In genomic region chr19:39430675-39431593, GRCh38 we compare ENCODE assay signal across 8 cellular contexts. TPM values are rescaled to one million over a fixed set of nuclear protein-coding genes. Genes with fewer than 3 reads are reported as not detected.
DNase-seq lines count a peak whose midpoint lies in the region; ATAC-seq and TF ChIP-seq lines count a peak whose summit lies in the region.

No MANE protein-coding gene starts in this region.

- peak in 1 of 2 donors; percentile 48 for DNase-seq in heart right ventricle
- DNase-seq in left ventricle myocardium superior, result no peak
- DNase-seq in NCI-H460 (ENCODE audit: extremely low read depth, low read depth), result peak; percentile 96
- DNase-seq in activated CD4-positive, alpha-beta memory T cell treated with anti-CD3 and anti-CD28 coated beads, Interleukin-2, amount 10 ng/mL, durations not matched to agents 7 days and 5 days, result peak; percentile 86
- DNase-seq in fibroblast of lung (ENCODE audit: low read depth in 2 of 2), result peak; percentile 99 to 100
- no peak for DNase-seq in sigmoid colon

- intact Hi-C loops in heart right ventricle (cut with DNase I) (no loop called here), left ventricle myocardium superior (cut with micrococcal nuclease) (no loop called here), sigmoid colon (cut with DNase I) (loop anchor here (5.0 to 10.0 kb wide), 2 partner anchors 89 to 306 kb away; partner anchors contain the start of genes PAK4 and SAMD4B)

- WGBS in heart right ventricle, 2 donors, result 63 to 65% methylated on average over 25 of the region's 25 CpGs
- WGBS in sigmoid colon, 2 donors, result 59 to 61% methylated on average over 25 of the region's 25 CpGs

- H3K4me2 ChIP-seq in fibroblast of lung (ENCODE audit: extremely low read depth, insufficient read depth, low read length), result no peak overlapping the region

- peak overlapping the region; percentile 61 for H3K4me3 Mint-ChIP-seq in activated CD4-positive, alpha-beta memory T cell treated with anti-CD3 and anti-CD28 coated beads, Interleukin-2, amount 10 ng/mL, durations not matched to agents 7 days and 5 days

- ATAC-seq in heart right ventricle (peak in 6 of 8 donors; percentile 7 to 65 (median 26)), left ventricle myocardium superior (no peak), HG03565 (IDR thresholded peaks at IDR 0.05; ENCODE audit: unreplicated experiment) (no peak), HG03342 (IDR thresholded peaks at IDR 0.05; ENCODE audit: unreplicated experiment) (no peak)

- no peaks in the 10 kb centered on the region for H3K9me3 Mint-ChIP-seq in activated CD4-positive, alpha-beta memory T cell treated with anti-CD3 and anti-CD28 coated beads, Interleukin-2, amount 10 ng/mL, durations not matched to agents 7 days and 5 days

- H3K27ac Mint-ChIP-seq in activated CD4-positive, alpha-beta memory T cell treated with anti-CD3 and anti-CD28 coated beads, Interleukin-2, amount 10 ng/mL, durations not matched to agents 7 days and 5 days, result peak overlapping the region; percentile 97

- no peaks in the 10 kb centered on the region for H3K27me3 Mint-ChIP-seq in activated CD4-positive, alpha-beta memory T cell treated with anti-CD3 and anti-CD28 coated beads, Interleukin-2, amount 10 ng/mL, durations not matched to agents 7 days and 5 days

- H3K27me3 ChIP-seq in heart right ventricle (no peaks in the 10 kb centered on the region), fibroblast of lung (ENCODE audit: control insufficient read depth, insufficient read depth, low read length) (no peaks in the 10 kb centered on the region), sigmoid colon (no peaks in the 10 kb centered on the region)

- peaks cover 55% of the 10 kb centered on the region for H3K4me1 Mint-ChIP-seq in activated CD4-positive, alpha-beta memory T cell treated with anti-CD3 and anti-CD28 coated beads, Interleukin-2, amount 10 ng/mL, durations not matched to agents 7 days and 5 days

- H3K27ac ChIP-seq in heart right ventricle (peak overlapping the region in 9 of 10 donors; percentile 38 to 97 (median 78)), fibroblast of lung (ENCODE audit: insufficient read depth, low read length) (peak overlapping the region; percentile 44), sigmoid colon (peak overlapping the region; percentile 61 to 91 (median 78))

- no peak overlapping the region for H3K9ac ChIP-seq in fibroblast of lung (ENCODE audit: insufficient read depth, low read length)

- no peaks in the 10 kb centered on the region for H4K20me1 ChIP-seq in fibroblast of lung (ENCODE audit: control insufficient read depth, extremely low read depth, insufficient read depth, low read length)

- H3K36me3 ChIP-seq in heart right ventricle, result peaks cover 0 to 34% (median 26%) of the 10 kb centered on the region in 9 donors
- H3K36me3 ChIP-seq in fibroblast of lung (ENCODE audit: control insufficient read depth, insufficient read depth, low read length), result peaks cover 14% of the 10 kb centered on the region
- peaks cover 17 to 32% (median 29%) of the 10 kb centered on the region in 4 donors for H3K36me3 ChIP-seq in sigmoid colon

- peaks cover 19 to 59% (median 41%) of the 10 kb centered on the region in 9 donors for H3K4me1 ChIP-seq in heart right ventricle
- peaks cover 23% of the 10 kb centered on the region for H3K4me1 ChIP-seq in fibroblast of lung (ENCODE audit: control insufficient read depth, extremely low read depth, insufficient read depth, low read length)
- peaks cover 0 to 51% (median 43%) of the 10 kb centered on the region in 4 donors for H3K4me1 ChIP-seq in sigmoid colon

- no peak overlapping the region for H2AFZ ChIP-seq in fibroblast of lung (ENCODE audit: low read length)

- TF ChIP-seq EP300 in sigmoid colon (IDR thresholded peaks at IDR 0.05), result peak in 2 of 4 donors; percentile 56 to 67

- no peak for TF ChIP-seq POLR2A in sigmoid colon (IDR thresholded peaks at IDR 0.05)

- H3K4me3 ChIP-seq in heart right ventricle (peak overlapping the region in 4 of 10 donors; percentile 16 to 25 (median 18)), fibroblast of lung (replicated peaks in 1 of 4; ENCODE audit: control extremely low read depth in 1 of 4, insufficient read depth in 1 of 4, low read depth in 3 of 4, low read length in 4 of 4) (no peak overlapping the region), sigmoid colon (peak overlapping the region in 1 of 4 donors; percentile 3)

- peaks cover 46% of the 10 kb centered on the region for H3K36me3 Mint-ChIP-seq in activated CD4-positive, alpha-beta memory T cell treated with anti-CD3 and anti-CD28 coated beads, Interleukin-2, amount 10 ng/mL, durations not matched to agents 7 days and 5 days (ENCODE audit: low read depth)

- POLR2A ChIA-PET in activated CD4-positive, alpha-beta memory T cell treated with anti-CD3 and anti-CD28 coated beads, Interleukin-2, amount 10 ng/mL, durations not matched to agents 7 days and 5 days (lab: Charles Lee), result interaction anchor here (1.2 to 6.8 kb wide), 3 partner anchors 14 to 90 kb away, joined by 3 to 157 read pairs (median 5); partner anchors contain the start of genes SUPT5H and ZFP36

- H3K79me2 ChIP-seq in fibroblast of lung (ENCODE audit: control insufficient read depth, insufficient read depth, low read length), result peaks cover 29% of the 10 kb centered on the region

- TF ChIP-seq CTCF in heart right ventricle (IDR thresholded peaks at IDR 0.05), result no peak
- no peak for TF ChIP-seq CTCF in fibroblast of lung (conservative IDR thresholded peaks at IDR 0.05 in 1 of 2, IDR thresholded peaks at IDR 0.05 in 1 of 2; ENCODE audit: low read depth in 1 of 2, low read length in 2 of 2)
- TF ChIP-seq CTCF in sigmoid colon (IDR thresholded peaks at IDR 0.05), result no peak

- H3K9me3 ChIP-seq in heart right ventricle (no peaks in the 10 kb centered on the region), fibroblast of lung (ENCODE audit: control insufficient read depth, insufficient read depth, low read depth, low read length) (no peaks in the 10 kb centered on the region), sigmoid colon (no peaks in the 10 kb centered on the region)

- CTCF ChIA-PET in activated CD4-positive, alpha-beta memory T cell treated with anti-CD3 and anti-CD28 coated beads, Interleukin-2, amount 10 ng/mL, durations not matched to agents 7 days and 5 days (lab: Charles Lee), result no interaction called here

RNA-seq across cellular contexts. Expression of gene RPS16, which starts 4.8 kb away (rescaled TPM):
- total RNA-seq in heart right ventricle (1,000 to 10,000 TPM in 7 of 10 donors, 100 to 1,000 TPM in 3; 936 to 1,726 (median 1,424) TPM), left ventricle myocardium superior (1,154 TPM), fibroblast of lung (149 and 271 TPM in 2 replicates), sigmoid colon (1,000 to 10,000 TPM; 1,648 to 4,043 (median 3,423) TPM)
- polyA plus RNA-seq in heart right ventricle (1,000 to 10,000 TPM in 1 of 2 donors, 100 to 1,000 TPM in 1; 974 to 3,280 TPM), fibroblast of lung (1,704 and 1,950 TPM in 2 replicates), sigmoid colon (1,000 to 10,000 TPM; 2,119 to 4,564 (median 2,918) TPM)
- 541 and 944 TPM in 2 replicates for total RNA-seq in NCI-H460 (2014; rRNA removed; shearing (Covaris generic))
- 43.3 and 118 TPM in 2 replicates for polyA plus RNA-seq in NCI-H460 (2014; cell fraction: nucleus; rRNA removed)
- 1,000 to 10,000 TPM; 2,238 to 2,243 TPM for total RNA-seq in activated CD4-positive, alpha-beta memory T cell treated with anti-CD3 and anti-CD28 coated beads, Interleukin-2, amount 10 ng/mL, durations not matched to agents 7 days and 5 days
- 3,009 and 3,161 TPM in 2 replicates for polyA plus RNA-seq in fibroblast of lung (2012)
- polyA minus RNA-seq in fibroblast of lung (ENCODE audit: low replicate concordance), result 1,774 and 1,797 TPM in 2 replicates

RNA-seq across cellular contexts. Expression of gene SUPT5H, which starts 14.4 kb away (rescaled TPM):
- 10 to 100 TPM; 65.0 to 96.6 (median 84.3) TPM for total RNA-seq in heart right ventricle
- polyA plus RNA-seq in heart right ventricle, result 100 to 1,000 TPM in 1 of 2 donors, 10 to 100 TPM in 1; 56.2 to 149 TPM
- 85.8 TPM for total RNA-seq in left ventricle myocardium superior
- 42.3 and 48.4 TPM in 2 replicates for total RNA-seq in NCI-H460 (2014; rRNA removed; shearing (Covaris generic))
- polyA plus RNA-seq in NCI-H460 (2014; cell fraction: nucleus; rRNA removed), result 77.1 and 211 TPM in 2 replicates
- 100 to 1,000 TPM; 153 to 159 TPM for total RNA-seq in activated CD4-positive, alpha-beta memory T cell treated with anti-CD3 and anti-CD28 coated beads, Interleukin-2, amount 10 ng/mL, durations not matched to agents 7 days and 5 days
- total RNA-seq in fibroblast of lung, result 46.0 and 50.2 TPM in 2 replicates
- 77.8 and 87.2 TPM in 2 replicates for polyA plus RNA-seq in fibroblast of lung
- polyA plus RNA-seq in fibroblast of lung (2012), result 98.2 and 109 TPM in 2 replicates
- polyA minus RNA-seq in fibroblast of lung (ENCODE audit: low replicate concordance), result 126 and 137 TPM in 2 replicates
- total RNA-seq in sigmoid colon, result 100 to 1,000 TPM in 2 of 4 donors, 10 to 100 TPM in 2; 72.1 to 104 (median 89.1) TPM
- 100 to 1,000 TPM in 1 of 3 donors, 10 to 100 TPM in 2; 52.3 to 112 (median 67.5) TPM for polyA plus RNA-seq in sigmoid colon

RNA-seq across cellular contexts. Expression of gene PLEKHG2, which starts 18.5 kb away (rescaled TPM):
- total RNA-seq in heart right ventricle, result 10 to 100 TPM in 9 of 10 donors, 1 to 10 TPM in 1; 8.3 to 23.1 (median 15.1) TPM
- polyA plus RNA-seq in heart right ventricle, result 10 to 100 TPM in 1 of 2 donors, 1 to 10 TPM in 1; 6.9 to 22.7 TPM
- total RNA-seq in left ventricle myocardium superior, result 11.6 TPM
- total RNA-seq in NCI-H460 (2014; rRNA removed; shearing (Covaris generic)), result 16.7 and 18.0 TPM in 2 replicates
- 43.7 and 67.1 TPM in 2 replicates for polyA plus RNA-seq in NCI-H460 (2014; cell fraction: nucleus; rRNA removed)
- 10 to 100 TPM; 82.4 to 93.0 TPM for total RNA-seq in activated CD4-positive, alpha-beta memory T cell treated with anti-CD3 and anti-CD28 coated beads, Interleukin-2, amount 10 ng/mL, durations not matched to agents 7 days and 5 days
- 12.1 and 13.7 TPM in 2 replicates for total RNA-seq in fibroblast of lung
- polyA plus RNA-seq in fibroblast of lung, result 10.1 and 13.1 TPM in 2 replicates
- polyA plus RNA-seq in fibroblast of lung (2012), result 22.6 and 39.1 TPM in 2 replicates
- 65.6 and 475 TPM in 2 replicates for polyA minus RNA-seq in fibroblast of lung (ENCODE audit: low replicate concordance)
- 10 to 100 TPM in 3 of 4 donors, 1 to 10 TPM in 1; 8.2 to 28.8 (median 12.5) TPM for total RNA-seq in sigmoid colon
- 10 to 100 TPM in 1 of 3 donors, under 1 TPM in 2; 0.60 to 14.9 (median 0.69) TPM for polyA plus RNA-seq in sigmoid colon

RNA-seq across cellular contexts. Expression of gene ZFP36, which starts 24.3 kb away (rescaled TPM):
- total RNA-seq in heart right ventricle (100 to 1,000 TPM in 2 of 10 donors, 10 to 100 TPM in 8; 22.8 to 194 (median 48.1) TPM), left ventricle myocardium superior (53.0 TPM), fibroblast of lung (3.1 and 5.6 TPM in 2 replicates), sigmoid colon (100 to 1,000 TPM in 3 of 4 donors, 10 to 100 TPM in 1; 78.1 to 320 (median 190) TPM)
- polyA plus RNA-seq in heart right ventricle (10 to 100 TPM; 60.2 to 63.2 TPM), fibroblast of lung (11.4 and 37.3 TPM in 2 replicates), sigmoid colon (100 to 1,000 TPM; 112 to 298 (median 228) TPM)
- total RNA-seq in NCI-H460 (2014; rRNA removed; shearing (Covaris generic)), result 15.1 and 24.6 TPM in 2 replicates
- polyA plus RNA-seq in NCI-H460 (2014; cell fraction: nucleus; rRNA removed), result 9.3 TPM in 2 replicates
- 100 to 1,000 TPM; 189 to 194 TPM for total RNA-seq in activated CD4-positive, alpha-beta memory T cell treated with anti-CD3 and anti-CD28 coated beads, Interleukin-2, amount 10 ng/mL, durations not matched to agents 7 days and 5 days
- 50.8 and 140 TPM in 2 replicates for polyA plus RNA-seq in fibroblast of lung (2012)
- polyA minus RNA-seq in fibroblast of lung (ENCODE audit: low replicate concordance), result 39.7 and 43.5 TPM in 2 replicates

RNA-seq across cellular contexts. Expression of gene MED29, which starts 39.8 kb away (rescaled TPM):
- total RNA-seq in heart right ventricle (10 to 100 TPM; 22.9 to 32.3 (median 27.1) TPM), left ventricle myocardium superior (22.2 TPM), fibroblast of lung (15.4 and 23.0 TPM in 2 replicates), sigmoid colon (10 to 100 TPM; 25.2 to 44.6 (median 33.7) TPM)
- polyA plus RNA-seq in heart right ventricle (10 to 100 TPM; 16.2 to 30.8 TPM), fibroblast of lung (28.9 and 37.0 TPM in 2 replicates), sigmoid colon (10 to 100 TPM; 22.8 to 33.5 (median 31.0) TPM)
- 20.8 and 22.5 TPM in 2 replicates for total RNA-seq in NCI-H460 (2014; rRNA removed; shearing (Covaris generic))
- polyA plus RNA-seq in NCI-H460 (2014; cell fraction: nucleus; rRNA removed), result 13.2 and 20.9 TPM in 2 replicates
- 10 to 100 TPM; 32.3 to 34.5 TPM for total RNA-seq in activated CD4-positive, alpha-beta memory T cell treated with anti-CD3 and anti-CD28 coated beads, Interleukin-2, amount 10 ng/mL, durations not matched to agents 7 days and 5 days
- polyA plus RNA-seq in fibroblast of lung (2012), result 25.6 and 31.1 TPM in 2 replicates
- polyA minus RNA-seq in fibroblast of lung (ENCODE audit: low replicate concordance), result 77.9 and 123 TPM in 2 replicates

Comparison
In these comparisons a context has a peak if more than half of its experiments do, and no peak if none do; other contexts are left out.
1. ATAC-seq: peak in heart right ventricle (6 of 8); none in left ventricle myocardium superior (single experiment), HG03565 (single experiment) and HG03342 (single experiment).
2. DNase-seq: peak in NCI-H460 (single experiment), activated CD4-positive, alpha-beta memory T cell treated with anti-CD3 and anti-CD28 coated beads, Interleukin-2, amount 10 ng/mL, durations not matched to agents 7 days and 5 days (single experiment) and fibroblast of lung (2 of 2); none in left ventricle myocardium superior (single experiment) and sigmoid colon (single experiment).
3. Peak in every context shown above with its lines, with median percentiles within 50 percentile points of each other: H3K27ac ChIP-seq.